In genomic region chr3:115623414-115623868, GRCh38 we compare ENCODE assay signal across 8 cellular contexts.
DNase-seq lines count a peak whose midpoint lies in the region; ATAC-seq and TF ChIP-seq lines count a peak whose summit lies in the region.

GAP43 (plus strand) TSS chr3:115623510; CDS start chr3:115623690, 180 bp downstream.

- ATAC-seq in HG02610 (IDR thresholded peaks at IDR 0.05; ENCODE audit: unreplicated experiment): no peak

- peak within 1 kb of the TSS; percentile 56 for H3K4me3 ChIP-seq in retinal pigment epithelial cell (ENCODE audit: low read length)

- TF ChIP-seq CTCF in retinal pigment epithelial cell (conservative IDR thresholded peaks at IDR 0.05; ENCODE audit: low read depth, low read length): no peak

- DNase-seq in COR-L47 (lab: John Stamatoyannopoulos, UW) (peak; percentile 62), NCI-H1105 treated with DMSO at 0.1 percent for 48 hours (lab: John Stamatoyannopoulos, UW) (peak; percentile 50), anterior cingulate cortex (lab: John Stamatoyannopoulos, UW) (peak in 49 of 58 donors; percentile 4 to 83 (median 34)), iPS DF 19.7 (ENCODE audit: low read depth, low spot score) (peak; percentile 86), retinal pigment epithelial cell (ENCODE audit: low read depth) (peak; percentile 34), NAMALWA (ENCODE audit: low spot score) (no peak), SIG-M5 (lab: John Stamatoyannopoulos, UW) (no peak)

Comparison
In these comparisons a context has a peak if more than half of its experiments do, and no peak if none do; other contexts are left out.
1. DNase-seq: peak in COR-L47 (single experiment), NCI-H1105 treated with DMSO at 0.1 percent for 48 hours (single experiment), anterior cingulate cortex (49 of 58), iPS DF 19.7 (single experiment) and retinal pigment epithelial cell (single experiment); none in NAMALWA (single experiment) and SIG-M5 (single experiment).